Comparison of ENCODE assay signal across 12 cellular contexts in the genomic region with DNA sequence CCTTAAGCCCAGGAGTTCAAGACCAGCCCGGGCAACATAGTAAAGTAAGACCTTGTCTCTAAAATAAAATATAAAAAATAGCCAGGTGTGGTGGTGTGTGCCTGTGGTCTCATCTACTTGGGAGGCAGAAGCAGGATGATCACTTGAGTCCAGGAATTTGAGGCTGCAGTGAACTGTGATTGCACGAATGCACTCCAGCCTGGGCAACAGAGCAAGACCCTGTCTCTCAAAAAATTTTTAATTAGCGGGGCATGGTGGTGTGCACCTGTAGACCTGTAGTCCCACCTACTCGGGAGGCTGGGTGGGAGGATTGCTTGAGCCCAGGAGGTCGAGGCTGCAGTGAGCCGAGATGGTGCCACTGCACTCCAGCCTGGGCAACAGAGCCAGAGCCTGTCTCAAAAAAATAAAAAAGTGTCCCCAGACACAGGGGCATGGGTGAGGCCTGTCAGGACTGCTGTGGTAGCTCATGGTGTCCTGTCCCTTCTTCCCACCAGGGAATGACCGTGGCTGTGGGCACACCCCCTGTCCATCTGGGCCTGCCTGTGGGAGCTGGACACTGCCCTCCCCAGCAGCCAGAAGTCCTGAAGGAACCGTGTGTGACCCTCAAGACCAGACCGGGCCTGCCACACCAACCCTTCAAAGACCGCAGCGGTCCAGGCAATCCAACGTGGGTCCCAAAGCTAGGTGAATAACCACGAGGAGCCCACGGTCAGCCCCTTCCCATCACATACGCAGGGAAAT. TPM values are rescaled to one million over a fixed set of nuclear protein-coding genes. Genes with fewer than 3 reads are reported as not detected.
A peak's percentile ranks its signal among the peaks of the same experiment; 100 is the strongest.
DNase-seq lines count a peak whose midpoint lies in the region; ATAC-seq and TF ChIP-seq lines count a peak whose summit lies in the region.
"Had no signal": no experiment of that assay in that cellular context is flagged by ENCODE, and none has a peak within 500 bp of the region (broad histone marks: within the 10 kb centered on the region; RNA-seq: fewer than 3 reads in every experiment).

No MANE protein-coding gene starts in this region.

- H3K4me3 ChIP-seq in ascending aorta (peak overlapping the region; percentile 50 to 62), fibroblast of villous mesenchyme (ENCODE audit: low read depth, low read length) (peak overlapping the region; percentile 10), osteoblast (ENCODE audit: insufficient read depth, low read length) (peak overlapping the region; percentile 77), uterus (peak overlapping the region; percentile 28 to 42)
- H3K4me3 ChIP-seq: HAP-1 had no signal

- no peak for ATAC-seq in GM21381 (IDR thresholded peaks at IDR 0.05; ENCODE audit: unreplicated experiment)
- ATAC-seq: SK-N-SH treated with all-trans-retinoic acid at 6 μM for 48 hours had no signal

- DNase-seq in ascending aorta (ENCODE audit: low spot score in 2 of 2) = no peak
- no peak for DNase-seq in fibroblast of villous mesenchyme (ENCODE audit: low read depth)
- DNase-seq in osteoblast (ENCODE audit: insufficient read length, low spot score, missing footprints) = peak; percentile 88
- peak in 1 of 2 donors; percentile 37 for DNase-seq in uterus
- DNase-seq in OCI-M1 (lab: John Stamatoyannopoulos, UW) = no peak
- no peak for DNase-seq in occipital lobe (lab: John Stamatoyannopoulos, UW)
- DNase-seq: activated CD4-positive, CD25-positive, alpha-beta regulatory T cell; Caco-2; NCI-H187 had no signal

- H3K9me3 ChIP-seq in ascending aorta (no peaks in the 10 kb centered on the region), osteoblast (ENCODE audit: low read depth, low read length) (no peaks in the 10 kb centered on the region), uterus (no peaks in the 10 kb centered on the region)
- H3K9me3 ChIP-seq: Caco-2, HAP-1 had no signal

- H3K4me1 ChIP-seq in ascending aorta (peaks cover 3 to 12% of the 10 kb centered on the region in 2 donors), osteoblast (ENCODE audit: insufficient read depth, low read length) (peaks cover 15% of the 10 kb centered on the region), uterus (peaks cover 4% of the 10 kb centered on the region in 2 donors)

- H4K20me1 ChIP-seq in osteoblast (ENCODE audit: insufficient read depth, low read length) = no peaks in the 10 kb centered on the region

- H3K79me2 ChIP-seq in osteoblast (ENCODE audit: insufficient read depth, low read length) = no peaks in the 10 kb centered on the region

- H3K27me3 ChIP-seq in ascending aorta (no peaks in the 10 kb centered on the region), osteoblast (ENCODE audit: insufficient read depth, low read length) (no peaks in the 10 kb centered on the region), uterus (no peaks in the 10 kb centered on the region)

- H3K27ac ChIP-seq in ascending aorta (peak overlapping the region; percentile 83 to 87), osteoblast (ENCODE audit: low read depth, low read length) (peak overlapping the region; percentile 82), uterus (peak overlapping the region; percentile 88 to 90)

- TF ChIP-seq POLR2A in uterus (IDR thresholded peaks at IDR 0.05) = no peak

- peak overlapping the region; percentile 99 for H3K4me2 ChIP-seq in osteoblast (ENCODE audit: insufficient read depth, low read length)

- peak overlapping the region; percentile 99 for H2AFZ ChIP-seq in osteoblast (ENCODE audit: low read length)

- H3K36me3 ChIP-seq in ascending aorta = no peaks in the 10 kb centered on the region
- no peaks in the 10 kb centered on the region for H3K36me3 ChIP-seq in osteoblast (ENCODE audit: insufficient read depth, low read length)
- no peaks in the 10 kb centered on the region for H3K36me3 ChIP-seq in uterus
- H3K36me3 ChIP-seq: HAP-1 had no signal

- TF ChIP-seq CTCF in ascending aorta (IDR thresholded peaks at IDR 0.05) (no peak), fibroblast of villous mesenchyme (IDR thresholded peaks at IDR 0.05; ENCODE audit: insufficient read depth, low read depth, low read length) (no peak), osteoblast (IDR thresholded peaks at IDR 0.05; ENCODE audit: extremely low read depth, low read depth, low read length) (no peak), uterus (IDR thresholded peaks at IDR 0.05) (no peak)

- intact Hi-C loops in ascending aorta (cut with DNase I) = loop anchor here (2.0 kb wide), 1 partner anchor 62 kb away; no protein-coding TSS in a partner anchor
- intact Hi-C loops in uterus (cut with DNase I; ENCODE audit: low total_unique reads) = no loop called here

RNA-seq across cellular contexts. Expression of gene GAA, which starts 30.8 kb away (rescaled TPM):
- total RNA-seq in ascending aorta = 91.6 TPM
- 15.1 and 24.5 TPM in 2 replicates for total RNA-seq in fibroblast of villous mesenchyme
- total RNA-seq in osteoblast = 76.7 and 91.3 TPM in 2 replicates
- total RNA-seq in uterus = 10 to 100 TPM; 23.1 to 48.3 (median 35.6) TPM
- total RNA-seq in occipital lobe = 14.3 TPM

RNA-seq across cellular contexts. Expression of gene CCDC40, which starts 34.1 kb away (rescaled TPM):
- total RNA-seq in ascending aorta (5.4 TPM), fibroblast of villous mesenchyme (3.2 and 6.9 TPM in 2 replicates), osteoblast (8.3 and 11.8 TPM in 2 replicates), uterus (10 to 100 TPM in 1 of 4 donors, 1 to 10 TPM in 2, under 1 TPM in 1; 0.88 to 16.6 (median 4.8) TPM), occipital lobe (5.0 TPM)

RNA-seq across cellular contexts. Expression of gene TBC1D16, which starts 34.9 kb away (rescaled TPM):
- 55.6 TPM for total RNA-seq in ascending aorta
- total RNA-seq in fibroblast of villous mesenchyme = 32.8 and 44.8 TPM in 2 replicates
- 63.1 and 68.8 TPM in 2 replicates for total RNA-seq in osteoblast
- 10 to 100 TPM in 2 of 4 donors, 1 to 10 TPM in 2; 3.8 to 58.2 (median 18.3) TPM for total RNA-seq in uterus
- 35.4 TPM for total RNA-seq in occipital lobe

Comparison
In these comparisons a context has a peak if more than half of its experiments do, and no peak if none do; other contexts are left out.
1. H3K4me3 ChIP-seq: peak in every context shown above with its lines; median percentile 77 in osteoblast; 56 in ascending aorta; 35 in uterus; 10 in fibroblast of villous mesenchyme.